In genomic region chr1:235835226-235835625, GRCh38 we compare ENCODE assay signal across 12 cellular contexts. TPM values are rescaled to one million over a fixed set of nuclear protein-coding genes. Genes with fewer than 3 reads are reported as not detected.
DNase-seq lines count a peak whose midpoint lies in the region; ATAC-seq, FAIRE-seq and TF ChIP-seq lines count a peak whose summit lies in the region.
"Had no signal": no experiment of that assay in that cellular context is flagged by ENCODE, and none has a peak within 500 bp of the region (broad histone marks: within the 10 kb centered on the region; RNA-seq: fewer than 3 reads in every experiment).

No MANE protein-coding gene starts in this region.

- ATAC-seq in Panc1 (peak; percentile 90), pancreas (peak; percentile 81 to 92 (median 88))

- no TSS peak for BruUV-seq in Panc1 (replicated peaks; lab: Mats Ljungman, UMichigan)

- H3K27ac ChIP-seq in Panc1 (ENCODE audit: low read length) (peak overlapping the region; percentile 84), pancreas (peak overlapping the region in 2 of 4 donors; percentile 2 to 34)

- H3K27me3 ChIP-seq in Panc1 (ENCODE audit: control insufficient read depth, insufficient read depth, low read length) (no peaks in the 10 kb centered on the region), pancreas (no peaks in the 10 kb centered on the region)

- peaks cover 4% of the 10 kb centered on the region for H3K36me3 Mint-ChIP-seq in activated CD4-positive, alpha-beta memory T cell treated with anti-CD3 and anti-CD28 coated beads, Interleukin-2, amount 10 ng/mL, durations not matched to agents 7 days and 5 days (ENCODE audit: low read depth)
- H3K36me3 Mint-ChIP-seq: mesothelial cell of epicardium had no signal

- no peaks in the 10 kb centered on the region for H3K27me3 Mint-ChIP-seq in activated CD4-positive, alpha-beta memory T cell treated with anti-CD3 and anti-CD28 coated beads, Interleukin-2, amount 10 ng/mL, durations not matched to agents 7 days and 5 days

- TF ChIP-seq CTCF in Panc1 (IDR thresholded peaks at IDR 0.05), result peak; percentile 44
- TF ChIP-seq CTCF in pancreas (IDR thresholded peaks at IDR 0.05), result no peak

- no peak overlapping the region for H3K27ac Mint-ChIP-seq in activated CD4-positive, alpha-beta memory T cell treated with anti-CD3 and anti-CD28 coated beads, Interleukin-2, amount 10 ng/mL, durations not matched to agents 7 days and 5 days
- H3K27ac Mint-ChIP-seq: activated naive CD4-positive, alpha-beta T cell treated with anti-CD3 and anti-CD28 coated beads for 36 hours; mesothelial cell of epicardium had no signal

- no peak for FAIRE-seq in pancreas (lab: Jason Lieb, UNC)

- intact Hi-C loops in Panc1 (cut with micrococcal nuclease; ENCODE audit: unreplicated experiment), result no loop called here
- intact Hi-C loops in pancreas (cut with DNase I), result no loop called here

- CTCF ChIA-PET in Panc1 (lab: Charles Lee), result interaction anchor here (0.9 to 1.3 kb wide), 3 partner anchors 10 to 136 kb away, joined by 3 to 5 read pairs (median 4); no protein-coding TSS in a partner anchor
- CTCF ChIA-PET in activated CD4-positive, alpha-beta memory T cell treated with anti-CD3 and anti-CD28 coated beads, Interleukin-2, amount 10 ng/mL, durations not matched to agents 7 days and 5 days (lab: Charles Lee), result interaction anchor here (1.3 to 1.7 kb wide), 2 partner anchors 8 to 136 kb away, joined by 4 to 5 read pairs; no protein-coding TSS in a partner anchor

- H3K9me3 Mint-ChIP-seq in activated CD4-positive, alpha-beta memory T cell treated with anti-CD3 and anti-CD28 coated beads, Interleukin-2, amount 10 ng/mL, durations not matched to agents 7 days and 5 days, result no peaks in the 10 kb centered on the region
- H3K9me3 Mint-ChIP-seq: activated naive CD4-positive, alpha-beta T cell treated with anti-CD3 and anti-CD28 coated beads for 36 hours; mesothelial cell of epicardium had no signal

- peak; percentile 64 for DNase-seq in ACHN
- no peak for DNase-seq in Panc1 (ENCODE audit: low read depth, low spot score)
- DNase-seq in globus pallidus (ENCODE audit: low spot score), result peak; percentile 31
- peak in 3 of 6 donors; percentile 13 to 26 (median 26) for DNase-seq in pancreas
- no peak for DNase-seq in activated CD4-positive, alpha-beta memory T cell treated with anti-CD3 and anti-CD28 coated beads, Interleukin-2, amount 10 ng/mL, durations not matched to agents 7 days and 5 days
- no peak for DNase-seq in activated gamma-delta T cell (lab: John Stamatoyannopoulos, UW)
- DNase-seq in SW 1271 (lab: John Stamatoyannopoulos, UW), result no peak
- DNase-seq in hepatic stellate cell (ENCODE audit: low spot score), result no peak
- DNase-seq: activated naive CD4-positive, alpha-beta T cell treated with anti-CD3 and anti-CD28 coated beads for 36 hours; NK-92 treated with Interleukin-12 subunit alpha and Interleukin-12 subunit beta, amount 100 ng/mL, for 24 hours; stimulated activated CD4-positive, alpha-beta T cell treated with anti-CD3 and anti-CD28 coated beads, Interleukin-4, amount 100 ng/mL, for 1 hour had no signal

- no peak overlapping the region for H3K4me3 Mint-ChIP-seq in activated CD4-positive, alpha-beta memory T cell treated with anti-CD3 and anti-CD28 coated beads, Interleukin-2, amount 10 ng/mL, durations not matched to agents 7 days and 5 days
- H3K4me3 Mint-ChIP-seq: activated naive CD4-positive, alpha-beta T cell treated with anti-CD3 and anti-CD28 coated beads for 36 hours; mesothelial cell of epicardium had no signal

- peak overlapping the region; percentile 21 to 30 for H3K4me3 ChIP-seq in Panc1 (ENCODE audit: low read depth in 2 of 2, low read length in 2 of 2)
- H3K4me3 ChIP-seq in pancreas, result peak overlapping the region in 1 of 4 donors; percentile 25

- peaks cover 8% of the 10 kb centered on the region for H3K4me1 Mint-ChIP-seq in activated CD4-positive, alpha-beta memory T cell treated with anti-CD3 and anti-CD28 coated beads, Interleukin-2, amount 10 ng/mL, durations not matched to agents 7 days and 5 days
- H3K4me1 Mint-ChIP-seq: mesothelial cell of epicardium had no signal

- WGBS in pancreas, 2 donors, result 17 to 20% methylated on average over 4 of the region's 4 CpGs

- peaks cover 6% of the 10 kb centered on the region for H3K36me3 ChIP-seq in Panc1 (ENCODE audit: control insufficient read depth, insufficient read depth, low read length)
- H3K36me3 ChIP-seq in pancreas, result no peaks in the 10 kb centered on the region

- H3K4me1 ChIP-seq in Panc1 (ENCODE audit: control insufficient read depth, insufficient read depth, low read length) (peaks cover 33% of the 10 kb centered on the region), pancreas (peaks cover 0 to 10% (median 0%) of the 10 kb centered on the region in 3 donors)

- in situ Hi-C loops in ACHN (cut with HindIII; ENCODE audit: low pct_ligation_motif_present, low pct_unique_long_range_greater_than_20kb, low sequenced_read_pairs) (no loop called here), Panc1 (cut with HindIII; ENCODE audit: low pct_unique_long_range_greater_than_20kb, low sequenced_read_pairs) (no loop called here)

- POLR2A ChIA-PET in Panc1 (lab: Charles Lee), result interaction anchor here (0.6 kb wide), 2 partner anchors 62 to 204 kb away, joined by 3 read pairs; no protein-coding TSS in a partner anchor
- POLR2A ChIA-PET in activated CD4-positive, alpha-beta memory T cell treated with anti-CD3 and anti-CD28 coated beads, Interleukin-2, amount 10 ng/mL, durations not matched to agents 7 days and 5 days (lab: Charles Lee), result no interaction called here

- H3K9me3 ChIP-seq in Panc1 (ENCODE audit: control insufficient read depth, insufficient read depth, low read depth, low read length) (no peaks in the 10 kb centered on the region), pancreas (no peaks in the 10 kb centered on the region)

RNA-seq across cellular contexts. Expression of gene LYST, which starts 31.5 kb away (rescaled TPM):
- 75.2 TPM for total RNA-seq in Panc1 (2021; ENCODE audit: unreplicated experiment)
- 19.4 TPM for polyA plus RNA-seq in Panc1 (2012; ENCODE audit: insufficient read length)
- total RNA-seq in pancreas, result 10 to 100 TPM in 3 of 6 donors, 1 to 10 TPM in 3; 8.1 to 13.7 (median 9.7) TPM
- 1 to 10 TPM; 4.3 to 5.2 TPM for polyA plus RNA-seq in pancreas
- 10 to 100 TPM; 34.4 to 36.0 TPM for total RNA-seq in activated CD4-positive, alpha-beta memory T cell treated with anti-CD3 and anti-CD28 coated beads, Interleukin-2, amount 10 ng/mL, durations not matched to agents 7 days and 5 days

Comparison
In these comparisons a context has a peak if more than half of its experiments do, and no peak if none do; other contexts are left out.
1. DNase-seq: peak in ACHN (single experiment) and globus pallidus (single experiment); none in Panc1 (single experiment), activated CD4-positive, alpha-beta memory T cell treated with anti-CD3 and anti-CD28 coated beads, Interleukin-2, amount 10 ng/mL, durations not matched to agents 7 days and 5 days (single experiment), activated gamma-delta T cell (single experiment), SW 1271 (0 of 2) and hepatic stellate cell (single experiment).